1 cellular context compared by ENCODE assay signal in genomic region chr12:114799574-114800487, GRCh38.
TF ChIP-seq lines count a peak whose summit lies in the region.

No MANE protein-coding gene starts in this region.

TF ChIP-seq in A549, 52 proteins besides CTCF, POLR2A, EP300 and RAD21 (continued from another document):
- no peak for TF ChIP-seq ELK1 (IDR thresholded peaks at IDR 0.05; ENCODE audit: low read depth, low read length)
- TF ChIP-seq ZC3H11A (IDR thresholded peaks at IDR 0.05): no peak
- TF ChIP-seq NFE2L2 (conservative IDR thresholded peaks at IDR 0.05; ENCODE audit: low read length): no peak
- TF ChIP-seq HMGXB4 (CRISPR knock-in tag; IDR thresholded peaks at IDR 0.05; ENCODE audit: borderline replicate concordance): no peak
- TF ChIP-seq HES2 (IDR thresholded peaks at IDR 0.05): no peak
